ENCODE assay signal across 8 cellular contexts in the genomic region with DNA sequence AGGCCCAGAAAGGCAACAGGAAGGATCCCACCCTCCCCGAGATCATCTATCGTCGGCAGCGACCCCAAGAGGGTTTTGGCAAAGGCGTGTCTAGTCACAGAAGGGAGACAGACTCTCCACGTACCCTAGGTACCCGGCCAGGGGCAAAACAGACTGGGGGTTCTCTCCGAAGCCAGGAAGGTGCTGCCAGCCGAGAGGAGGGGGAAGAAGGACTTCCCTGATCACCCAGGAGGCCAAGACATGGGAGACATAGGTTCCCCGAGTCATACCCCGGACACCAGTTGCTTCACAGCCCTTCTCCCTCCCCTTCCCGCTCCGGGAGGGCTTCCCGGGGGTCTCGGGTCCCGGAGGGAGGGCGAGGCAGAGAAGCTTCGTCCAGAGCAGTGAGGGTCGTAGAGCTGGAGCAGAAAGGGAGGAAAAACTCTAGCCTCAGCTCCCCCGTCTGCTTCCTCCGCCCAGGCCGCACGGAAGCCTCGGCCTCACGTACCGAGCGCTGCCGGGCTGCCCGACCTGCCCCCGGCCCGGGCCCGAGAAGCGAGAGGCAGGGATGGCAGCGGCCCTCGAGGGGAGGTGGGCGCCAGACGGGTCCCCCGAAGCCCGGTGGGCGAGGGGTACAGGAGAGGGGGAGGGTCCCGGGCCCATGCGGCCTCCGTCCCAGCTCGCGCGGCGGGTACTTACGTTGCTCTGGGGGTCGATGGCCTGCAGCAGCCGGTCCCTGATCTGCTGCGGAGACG. TPM values are rescaled to one million over a fixed set of nuclear protein-coding genes. Genes with fewer than 3 reads are reported as not detected.
DNase-seq lines count a peak whose midpoint lies in the region; ATAC-seq and TF ChIP-seq lines count a peak whose summit lies in the region.

No MANE protein-coding gene starts in this region.

- no TSS peak for BruUV-seq in PC-3 (replicated peaks; lab: Mats Ljungman, UMichigan)

- no peak for TF ChIP-seq POLR2A in breast epithelium (IDR thresholded peaks at IDR 0.05)
- no peak for TF ChIP-seq POLR2A in right lobe of liver (IDR thresholded peaks at IDR 0.05)

- H3K27me3 ChIP-seq in PC-3 (ENCODE audit: low read length) = no peaks in the 10 kb centered on the region
- H3K27me3 ChIP-seq in breast epithelium = no peaks in the 10 kb centered on the region
- H3K27me3 ChIP-seq in right lobe of liver = no peaks in the 10 kb centered on the region
- no peaks in the 10 kb centered on the region for H3K27me3 ChIP-seq in tibial artery

- H3K9me2 ChIP-seq in PC-3 (replicated peaks; ENCODE audit: low read length) = no peaks in the 10 kb centered on the region

- no peak for TF ChIP-seq CTCF in PC-3 (conservative IDR thresholded peaks at IDR 0.05; ENCODE audit: low read depth, low read length)
- TF ChIP-seq CTCF in breast epithelium (IDR thresholded peaks at IDR 0.05) = no peak
- no peak for TF ChIP-seq CTCF in right lobe of liver (IDR thresholded peaks at IDR 0.05)
- TF ChIP-seq CTCF in tibial artery (IDR thresholded peaks at IDR 0.05) = no peak

- peaks cover 31% of the 10 kb centered on the region for H3K36me3 ChIP-seq in PC-3 (ENCODE audit: low read depth, low read length)
- H3K36me3 ChIP-seq in breast epithelium = no peaks in the 10 kb centered on the region
- peaks cover 0 to 4% (median under 1%) of the 10 kb centered on the region in 4 donors for H3K36me3 ChIP-seq in right lobe of liver
- H3K36me3 ChIP-seq in tibial artery = peaks cover 0 to 26% (median 12%) of the 10 kb centered on the region in 3 donors

- H3K9me3 ChIP-seq in PC-3 (ENCODE audit: low read length) (no peaks in the 10 kb centered on the region), breast epithelium (no peaks in the 10 kb centered on the region), right lobe of liver (no peaks in the 10 kb centered on the region), tibial artery (no peaks in the 10 kb centered on the region)

- WGBS in right lobe of liver (ENCODE audit: insufficient coverage, low coverage, low lambda C conversion rate, missing lambda C conversion rate) = 2% methylated on average over 8 of the region's 52 CpGs

- H3K9ac ChIP-seq in PC-3 (ENCODE audit: low read length) = peak overlapping the region; percentile 98

- H3F3A ChIP-seq in PC-3 (ENCODE audit: low read length, unreplicated experiment) = peaks cover 6% of the 10 kb centered on the region

- DNase-seq in NK-92 treated with Interleukin-12 subunit alpha and Interleukin-12 subunit beta, amount 100 ng/mL, for 24 hours (lab: John Stamatoyannopoulos, UW) = peak; percentile 32
- DNase-seq in NK-92 (lab: John Stamatoyannopoulos, UW; ENCODE audit: unreplicated experiment) (no peak), PC-3 (no peak), breast epithelium (ENCODE audit: low spot score in 2 of 2) (no peak), right lobe of liver (peak in 2 of 3 donors; percentile 57 to 64), tibial artery (peak in 1 of 2 donors; percentile 70), A172 (ENCODE audit: low spot score) (no peak), dedifferentiated amniotic fluid mesenchymal stem cell (ENCODE audit: extremely low spot score) (no peak)

- H3K79me2 ChIP-seq in PC-3 (ENCODE audit: low read length) = peaks cover 59% of the 10 kb centered on the region

- POLR2A ChIA-PET in PC-3 (lab: Charles Lee; ENCODE audit: unreplicated experiment) = no interaction called here

- H4K20me1 ChIP-seq in PC-3 (ENCODE audit: low read length) = peaks cover 51% of the 10 kb centered on the region

- ATAC-seq in PC-3 = no peak
- ATAC-seq in right lobe of liver = no peak

- H3K4me2 ChIP-seq in PC-3 (ENCODE audit: low read length) = peak overlapping the region; percentile 87

- no peak overlapping the region for H2AFZ ChIP-seq in PC-3 (ENCODE audit: low read length)

- peak overlapping the region; percentile 92 for H3K4me3 ChIP-seq in PC-3 (ENCODE audit: low read length)
- H3K4me3 ChIP-seq in breast epithelium = peak overlapping the region; percentile 98 to 99 (median 99)
- peak overlapping the region; percentile 87 to 95 (median 92) for H3K4me3 ChIP-seq in right lobe of liver
- peak overlapping the region; percentile 65 to 86 for H3K4me3 ChIP-seq in tibial artery

- peaks cover 19% of the 10 kb centered on the region for H3K4me1 ChIP-seq in PC-3 (ENCODE audit: insufficient read depth, low read length)
- H3K4me1 ChIP-seq in breast epithelium = peaks cover 0 to 21% of the 10 kb centered on the region in 2 donors
- peaks cover 0 to 31% (median 13%) of the 10 kb centered on the region in 4 donors for H3K4me1 ChIP-seq in right lobe of liver
- H3K4me1 ChIP-seq in tibial artery = peaks cover 0 to 43% (median 31%) of the 10 kb centered on the region in 4 donors

- CTCF ChIA-PET in PC-3 (lab: Charles Lee) = interaction anchor here (0.6 kb wide), 2 partner anchors 13 to 32 kb away, joined by 3 read pairs; no protein-coding TSS in a partner anchor

- intact Hi-C loops in PC-3 (cut with micrococcal nuclease) (loop anchor here (5.0 kb wide), 1 partner anchor 55 kb away; a partner anchor contains a TSS), breast epithelium (cut with DNase I; ENCODE audit: low total_unique reads) (loop anchor here (5.0 kb wide), 3 partner anchors 90 to 920 kb away; a partner anchor contains a TSS), right lobe of liver (cut with DNase I) (loop anchor here in 1 of 2 donors (5.0 kb wide), 1 partner anchor 55 kb away; a partner anchor contains a TSS), tibial artery (cut with DNase I; ENCODE audit: low total_unique reads) (loop anchor here (2.0 kb wide), 1 partner anchor 55 kb away; a partner anchor contains a TSS)

- no peak overlapping the region for H3K27ac ChIP-seq in PC-3 (ENCODE audit: low read length)
- peak overlapping the region; percentile 94 to 95 for H3K27ac ChIP-seq in breast epithelium
- peak overlapping the region; percentile 56 to 76 (median 72) for H3K27ac ChIP-seq in right lobe of liver
- peak overlapping the region; percentile 80 to 81 for H3K27ac ChIP-seq in tibial artery

RNA-seq across cellular contexts. Expression of a gene that starts 0.6 kb away (rescaled TPM):
- total RNA-seq in PC-3 (2014; rRNA removed) = 17.5 and 17.7 TPM in 2 replicates
- total RNA-seq in breast epithelium = 1 to 10 TPM; 5.6 to 10.0 (median 7.5) TPM
- total RNA-seq in right lobe of liver = 1 to 10 TPM; 3.4 to 5.4 (median 4.4) TPM
- 8.5 and 10.0 TPM in 2 replicates for total RNA-seq in A172 (2014; rRNA removed; shearing (Covaris generic))

RNA-seq across cellular contexts. Expression of a gene that starts 32.6 kb away (rescaled TPM):
- total RNA-seq in PC-3 (2014; rRNA removed) = 62.0 and 74.1 TPM in 2 replicates
- 100 to 1,000 TPM; 111 to 167 (median 142) TPM for total RNA-seq in breast epithelium
- 10 to 100 TPM; 34.7 to 76.5 (median 41.2) TPM for total RNA-seq in right lobe of liver
- total RNA-seq in A172 (2014; rRNA removed; shearing (Covaris generic)) = 132 and 134 TPM in 2 replicates

RNA-seq across cellular contexts. Expression of a gene that starts 33.6 kb away (rescaled TPM):
- 11.0 and 13.3 TPM in 2 replicates for total RNA-seq in PC-3 (2014; rRNA removed)
- total RNA-seq in breast epithelium = 1 to 10 TPM; 2.9 to 5.0 (median 3.1) TPM
- total RNA-seq in right lobe of liver = 1 to 10 TPM; 2.7 to 8.3 (median 5.3) TPM
- total RNA-seq in A172 (2014; rRNA removed; shearing (Covaris generic)) = 7.3 and 10.2 TPM in 2 replicates

RNA-seq across cellular contexts. Expression of a gene that starts 55.1 kb away (rescaled TPM):
- 52.6 and 62.3 TPM in 2 replicates for total RNA-seq in PC-3 (2014; rRNA removed)
- total RNA-seq in breast epithelium = 10 to 100 TPM; 33.0 to 44.9 (median 39.2) TPM
- total RNA-seq in right lobe of liver = 10 to 100 TPM; 17.2 to 27.4 (median 20.1) TPM
- total RNA-seq in A172 (2014; rRNA removed; shearing (Covaris generic)) = 29.1 TPM in 2 replicates

Comparison
In these comparisons a context has a peak if more than half of its experiments do, and no peak if none do; other contexts are left out.
1. DNase-seq: peak in NK-92 treated with Interleukin-12 subunit alpha and Interleukin-12 subunit beta, amount 100 ng/mL, for 24 hours (single experiment) and right lobe of liver (2 of 3); none in NK-92 (single experiment), PC-3 (single experiment), breast epithelium (0 of 2), A172 (single experiment) and dedifferentiated amniotic fluid mesenchymal stem cell (single experiment).
2. Peak in every context shown above with its lines, with median percentiles within 50 percentile points of each other: H3K4me3 ChIP-seq.